In the genomic region with DNA sequence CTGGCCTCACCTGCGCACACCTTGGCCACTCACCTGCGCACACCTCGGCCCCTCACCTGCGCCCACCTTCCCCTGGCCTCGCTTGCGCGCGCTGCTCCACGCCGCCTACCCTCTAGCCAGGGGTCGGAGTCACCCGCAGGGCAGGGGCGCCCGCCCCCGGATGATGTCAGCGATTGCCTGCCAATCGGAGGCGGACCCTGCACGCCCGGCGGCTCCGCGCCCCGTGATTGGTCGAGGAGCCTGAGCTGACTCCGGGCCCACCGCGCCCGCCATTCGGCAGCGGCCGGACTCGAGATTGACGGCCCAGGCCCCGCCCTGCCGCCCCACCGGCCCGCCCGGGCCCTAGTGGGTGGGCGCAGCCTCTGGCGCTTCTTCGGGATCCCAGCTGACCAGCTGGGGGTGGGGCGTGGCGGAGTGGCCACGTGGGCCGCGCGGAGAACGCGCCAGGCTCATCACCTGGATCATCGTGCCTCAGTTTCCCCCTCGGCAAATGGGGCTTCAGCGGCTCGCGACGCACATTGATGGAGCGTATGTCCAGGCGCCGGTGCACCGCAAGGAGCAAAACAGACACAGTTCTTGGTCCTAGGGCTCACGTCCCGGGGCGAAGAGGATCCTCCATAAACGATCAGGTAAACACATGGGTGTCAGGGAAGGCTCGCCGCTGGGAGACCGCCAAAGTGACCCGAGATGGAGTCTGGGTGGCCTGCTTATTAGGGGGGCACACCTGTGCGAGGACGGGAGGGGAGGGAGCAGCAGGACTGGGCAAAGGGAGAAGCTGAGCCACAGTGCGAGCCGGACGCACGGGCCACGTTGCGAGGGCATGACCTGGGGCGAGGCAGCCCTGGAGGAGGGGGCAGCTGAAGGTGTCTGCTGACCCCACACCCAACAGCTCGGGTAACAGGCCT, we compare ENCODE assay signal across 1 cellular context.
A peak's percentile ranks its signal among the peaks of the same experiment; 100 is the strongest.
TF ChIP-seq lines count a peak whose summit lies in the region.

A gene with protein sequence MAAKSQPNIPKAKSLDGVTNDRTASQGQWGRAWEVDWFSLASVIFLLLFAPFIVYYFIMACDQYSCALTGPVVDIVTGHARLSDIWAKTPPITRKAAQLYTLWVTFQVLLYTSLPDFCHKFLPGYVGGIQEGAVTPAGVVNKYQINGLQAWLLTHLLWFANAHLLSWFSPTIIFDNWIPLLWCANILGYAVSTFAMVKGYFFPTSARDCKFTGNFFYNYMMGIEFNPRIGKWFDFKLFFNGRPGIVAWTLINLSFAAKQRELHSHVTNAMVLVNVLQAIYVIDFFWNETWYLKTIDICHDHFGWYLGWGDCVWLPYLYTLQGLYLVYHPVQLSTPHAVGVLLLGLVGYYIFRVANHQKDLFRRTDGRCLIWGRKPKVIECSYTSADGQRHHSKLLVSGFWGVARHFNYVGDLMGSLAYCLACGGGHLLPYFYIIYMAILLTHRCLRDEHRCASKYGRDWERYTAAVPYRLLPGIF (minus strand): TSS at position 137 of the 905 bp plus-strand sequence. CDS start 3,441 bp downstream, outside the sequence.

TF ChIP-seq in HepG2, 621 proteins besides CTCF, POLR2A, EP300 and RAD21 (continued from another document and continues in another):
- TF ChIP-seq EEA1 (CRISPR knock-in tag; IDR thresholded peaks at IDR 0.05; ENCODE audit: borderline replicate concordance), result no peak
- TF ChIP-seq MBNL3 (CRISPR knock-in tag; conservative IDR thresholded peaks at IDR 0.05), result no peak
- TF ChIP-seq CHD4 (IDR thresholded peaks at IDR 0.05; ENCODE audit: borderline replicate concordance, low read length), result no peak
- TF ChIP-seq ARNT (IDR thresholded peaks at IDR 0.05), result no peak
- 0 out of 2 replicates have a peak, but pooled peaks have one; percentile 36 for TF ChIP-seq KLF11 (CRISPR knock-in tag; IDR thresholded peaks at IDR 0.05)
- TF ChIP-seq ZNF275 (CRISPR knock-in tag; IDR thresholded peaks at IDR 0.05; ENCODE audit: borderline replicate concordance), result no peak; the same call in 1 of the 2 replicates
- no peak for TF ChIP-seq MZF1 (CRISPR knock-in tag; IDR thresholded peaks at IDR 0.05; ENCODE audit: borderline replicate concordance)
- no peak for TF ChIP-seq SOX6 (IDR thresholded peaks at IDR 0.05)
- no peak for TF ChIP-seq SOX6 (CRISPR knock-in tag; IDR thresholded peaks at IDR 0.05)
- TF ChIP-seq, protein P1, sequence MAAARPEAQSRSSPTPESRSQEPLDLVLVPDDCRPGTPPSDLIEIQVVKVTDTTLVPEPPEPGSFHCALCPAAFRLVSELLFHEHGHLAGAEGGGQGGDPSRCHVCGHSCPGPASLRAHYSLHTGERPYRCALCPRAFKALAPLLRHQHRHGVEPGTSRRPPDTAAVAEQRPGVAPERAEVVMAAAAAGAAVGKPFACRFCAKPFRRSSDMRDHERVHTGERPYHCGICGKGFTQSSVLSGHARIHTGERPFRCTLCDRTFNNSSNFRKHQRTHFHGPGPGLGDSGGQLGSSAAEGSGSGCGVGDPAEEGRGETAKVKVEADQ (CRISPR knock-in tag; IDR thresholded peaks at IDR 0.05; ENCODE audit: borderline replicate concordance), result peak; percentile 92; the same call in 1 of the 2 replicates
- TF ChIP-seq HDAC6 (IDR thresholded peaks at IDR 0.05; ENCODE audit: low read depth, low read length), result no peak
- TF ChIP-seq EHMT2 (IDR thresholded peaks at IDR 0.05; ENCODE audit: borderline replicate concordance, low read depth, low read length), result no peak
- TF ChIP-seq, protein P2, sequence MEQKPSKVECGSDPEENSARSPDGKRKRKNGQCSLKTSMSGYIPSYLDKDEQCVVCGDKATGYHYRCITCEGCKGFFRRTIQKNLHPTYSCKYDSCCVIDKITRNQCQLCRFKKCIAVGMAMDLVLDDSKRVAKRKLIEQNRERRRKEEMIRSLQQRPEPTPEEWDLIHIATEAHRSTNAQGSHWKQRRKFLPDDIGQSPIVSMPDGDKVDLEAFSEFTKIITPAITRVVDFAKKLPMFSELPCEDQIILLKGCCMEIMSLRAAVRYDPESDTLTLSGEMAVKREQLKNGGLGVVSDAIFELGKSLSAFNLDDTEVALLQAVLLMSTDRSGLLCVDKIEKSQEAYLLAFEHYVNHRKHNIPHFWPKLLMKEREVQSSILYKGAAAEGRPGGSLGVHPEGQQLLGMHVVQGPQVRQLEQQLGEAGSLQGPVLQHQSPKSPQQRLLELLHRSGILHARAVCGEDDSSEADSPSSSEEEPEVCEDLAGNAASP (CRISPR knock-in tag; IDR thresholded peaks at IDR 0.05; ENCODE audit: borderline replicate concordance), result peak; percentile 56; the same call in 1 of the 2 replicates
- no peak; the same call in 1 of the 2 replicates for TF ChIP-seq ZNF580 (CRISPR knock-in tag; IDR thresholded peaks at IDR 0.05; ENCODE audit: borderline replicate concordance, low read depth)
- TF ChIP-seq HNRNPUL1 (IDR thresholded peaks at IDR 0.05; ENCODE audit: low read depth, low read length), result no peak
- TF ChIP-seq ZNF431 (CRISPR knock-in tag; IDR thresholded peaks at IDR 0.05; ENCODE audit: borderline replicate concordance, low read depth), result 0 out of 2 replicates have a peak, but pooled peaks have one; percentile 45
- TF ChIP-seq HMG20B (CRISPR knock-in tag; conservative IDR thresholded peaks at IDR 0.05), result no peak
- TF ChIP-seq ZMYM3 (CRISPR knock-in tag; IDR thresholded peaks at IDR 0.05), result peak; percentile 80
- no peak for TF ChIP-seq FOXP1 (IDR thresholded peaks at IDR 0.05)
- TF ChIP-seq FOXP1 (CRISPR knock-in tag; IDR thresholded peaks at IDR 0.05), result peak; percentile 47; the same call in 1 of the 2 replicates
- peak; percentile 83; the same call in 1 of the 2 replicates for TF ChIP-seq ZNF136 (CRISPR knock-in tag; IDR thresholded peaks at IDR 0.05; ENCODE audit: low read depth)
- TF ChIP-seq ZNF674 (CRISPR knock-in tag; IDR thresholded peaks at IDR 0.05; ENCODE audit: low read depth), result no peak; the same call in 1 of the 2 replicates
- TF ChIP-seq LBX2 (CRISPR knock-in tag; IDR thresholded peaks at IDR 0.05; ENCODE audit: borderline replicate concordance), result peak; percentile 72; the same call in 1 of the 2 replicates
- no peak; the same call in 1 of the 2 replicates for TF ChIP-seq ZNF550 (CRISPR knock-in tag; IDR thresholded peaks at IDR 0.05; ENCODE audit: borderline replicate concordance)
- no peak for TF ChIP-seq ZBTB21 (CRISPR knock-in tag; IDR thresholded peaks at IDR 0.05)
- peak; percentile 87 for TF ChIP-seq YEATS4 (CRISPR knock-in tag; IDR thresholded peaks at IDR 0.05; ENCODE audit: borderline replicate concordance)
- TF ChIP-seq, protein P3, sequence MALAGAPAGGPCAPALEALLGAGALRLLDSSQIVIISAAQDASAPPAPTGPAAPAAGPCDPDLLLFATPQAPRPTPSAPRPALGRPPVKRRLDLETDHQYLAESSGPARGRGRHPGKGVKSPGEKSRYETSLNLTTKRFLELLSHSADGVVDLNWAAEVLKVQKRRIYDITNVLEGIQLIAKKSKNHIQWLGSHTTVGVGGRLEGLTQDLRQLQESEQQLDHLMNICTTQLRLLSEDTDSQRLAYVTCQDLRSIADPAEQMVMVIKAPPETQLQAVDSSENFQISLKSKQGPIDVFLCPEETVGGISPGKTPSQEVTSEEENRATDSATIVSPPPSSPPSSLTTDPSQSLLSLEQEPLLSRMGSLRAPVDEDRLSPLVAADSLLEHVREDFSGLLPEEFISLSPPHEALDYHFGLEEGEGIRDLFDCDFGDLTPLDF (CRISPR knock-in tag; IDR thresholded peaks at IDR 0.05), result no peak; the same call in 1 of the 2 replicates
- TF ChIP-seq ERF (CRISPR knock-in tag; IDR thresholded peaks at IDR 0.05), result no peak
- TF ChIP-seq ZNF746 (CRISPR knock-in tag; IDR thresholded peaks at IDR 0.05), result peak; percentile 31; the same call in 1 of the 2 replicates
- TF ChIP-seq ZBTB3 (CRISPR knock-in tag; IDR thresholded peaks at IDR 0.05; ENCODE audit: borderline replicate concordance, low read depth), result no peak
- no peak for TF ChIP-seq EED (CRISPR knock-in tag; IDR thresholded peaks at IDR 0.05)
- TF ChIP-seq ZNF652 (CRISPR knock-in tag; IDR thresholded peaks at IDR 0.05; ENCODE audit: borderline replicate concordance, low read depth), result no peak
- TF ChIP-seq ZNF207 (IDR thresholded peaks at IDR 0.05; ENCODE audit: borderline replicate concordance), result no peak
- TF ChIP-seq SRSF4 (IDR thresholded peaks at IDR 0.05; ENCODE audit: low read depth, low read length, poor library complexity, severe bottlenecking), result no peak
- TF ChIP-seq IRF1 (CRISPR knock-in tag; IDR thresholded peaks at IDR 0.05; ENCODE audit: low read depth), result no peak
- peak; percentile 62 to 91; a peak in 2 of 4 replicates for TF ChIP-seq KLF16 (CRISPR knock-in tag; IDR thresholded peaks at IDR 0.05)
- TF ChIP-seq FLYWCH1 (CRISPR knock-in tag; IDR thresholded peaks at IDR 0.05), result no peak
- TF ChIP-seq NFATC3 (CRISPR knock-in tag; IDR thresholded peaks at IDR 0.05), result 0 out of 2 replicates have a peak, but pooled peaks have one; percentile 63
- no peak for TF ChIP-seq PTBP1 (IDR thresholded peaks at IDR 0.05; ENCODE audit: low read depth, low read length, poor library complexity, severe bottlenecking)
- TF ChIP-seq NR2F2 (IDR thresholded peaks at IDR 0.05; ENCODE audit: borderline replicate concordance, low read depth), result no peak
- no peak for TF ChIP-seq CENPX (CRISPR knock-in tag; IDR thresholded peaks at IDR 0.05)
- TF ChIP-seq DPF2 (CRISPR knock-in tag; IDR thresholded peaks at IDR 0.05; ENCODE audit: borderline replicate concordance, low read depth), result no peak
- TF ChIP-seq ZNF879 (CRISPR knock-in tag; IDR thresholded peaks at IDR 0.05), result peak; percentile 92
- TF ChIP-seq AHR (CRISPR knock-in tag; IDR thresholded peaks at IDR 0.05), result no peak
- TF ChIP-seq, protein P4, sequence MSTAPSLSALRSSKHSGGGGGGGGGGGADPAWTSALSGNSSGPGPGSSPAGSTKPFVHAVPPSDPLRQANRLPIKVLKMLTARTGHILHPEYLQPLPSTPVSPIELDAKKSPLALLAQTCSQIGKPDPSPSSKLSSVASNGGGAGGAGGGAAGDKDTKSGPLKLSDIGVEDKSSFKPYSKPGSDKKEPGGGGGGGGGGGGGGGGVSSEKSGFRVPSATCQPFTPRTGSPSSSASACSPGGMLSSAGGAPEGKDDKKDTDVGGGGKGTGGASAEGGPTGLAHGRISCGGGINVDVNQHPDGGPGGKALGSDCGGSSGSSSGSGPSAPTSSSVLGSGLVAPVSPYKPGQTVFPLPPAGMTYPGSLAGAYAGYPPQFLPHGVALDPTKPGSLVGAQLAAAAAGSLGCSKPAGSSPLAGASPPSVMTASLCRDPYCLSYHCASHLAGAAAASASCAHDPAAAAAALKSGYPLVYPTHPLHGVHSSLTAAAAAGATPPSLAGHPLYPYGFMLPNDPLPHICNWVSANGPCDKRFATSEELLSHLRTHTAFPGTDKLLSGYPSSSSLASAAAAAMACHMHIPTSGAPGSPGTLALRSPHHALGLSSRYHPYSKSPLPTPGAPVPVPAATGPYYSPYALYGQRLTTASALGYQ (CRISPR knock-in tag; IDR thresholded peaks at IDR 0.05), result no peak
- TF ChIP-seq, protein P5, sequence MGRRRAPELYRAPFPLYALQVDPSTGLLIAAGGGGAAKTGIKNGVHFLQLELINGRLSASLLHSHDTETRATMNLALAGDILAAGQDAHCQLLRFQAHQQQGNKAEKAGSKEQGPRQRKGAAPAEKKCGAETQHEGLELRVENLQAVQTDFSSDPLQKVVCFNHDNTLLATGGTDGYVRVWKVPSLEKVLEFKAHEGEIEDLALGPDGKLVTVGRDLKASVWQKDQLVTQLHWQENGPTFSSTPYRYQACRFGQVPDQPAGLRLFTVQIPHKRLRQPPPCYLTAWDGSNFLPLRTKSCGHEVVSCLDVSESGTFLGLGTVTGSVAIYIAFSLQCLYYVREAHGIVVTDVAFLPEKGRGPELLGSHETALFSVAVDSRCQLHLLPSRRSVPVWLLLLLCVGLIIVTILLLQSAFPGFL (CRISPR knock-in tag; IDR thresholded peaks at IDR 0.05), result 0 out of 2 replicates have a peak, but pooled peaks have one; percentile 54
- TF ChIP-seq HNRNPL (IDR thresholded peaks at IDR 0.05; ENCODE audit: low read depth, low read length), result 0 out of 2 replicates have a peak, but pooled peaks have one; percentile 34
- TF ChIP-seq, protein P6, sequence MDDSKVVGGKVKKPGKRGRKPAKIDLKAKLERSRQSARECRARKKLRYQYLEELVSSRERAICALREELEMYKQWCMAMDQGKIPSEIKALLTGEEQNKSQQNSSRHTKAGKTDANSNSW (CRISPR knock-in tag; IDR thresholded peaks at IDR 0.05; ENCODE audit: borderline replicate concordance), result 0 out of 2 replicates have a peak, but pooled peaks have one; percentile 92
- peak; percentile 95; the same call in 1 of the 2 replicates for TF ChIP-seq ZNF607 (CRISPR knock-in tag; IDR thresholded peaks at IDR 0.05; ENCODE audit: borderline replicate concordance)
- TF ChIP-seq SRSF9 (IDR thresholded peaks at IDR 0.05; ENCODE audit: borderline replicate concordance, insufficient read depth, low read depth, low read length, poor library complexity, severe bottlenecking), result no peak
- peak; percentile 67 for TF ChIP-seq ZSCAN25 (CRISPR knock-in tag; IDR thresholded peaks at IDR 0.05)
- 0 out of 2 replicates have a peak, but pooled peaks have one; percentile 72 for TF ChIP-seq THAP8 (CRISPR knock-in tag; IDR thresholded peaks at IDR 0.05; ENCODE audit: borderline replicate concordance)
- no peak for TF ChIP-seq NFE2L2 (IDR thresholded peaks at IDR 0.05; ENCODE audit: low read length)
- peak; percentile 60; the same call in 1 of the 2 replicates for TF ChIP-seq ZNF563 (CRISPR knock-in tag; IDR thresholded peaks at IDR 0.05)
- no peak for TF ChIP-seq U2AF1 (optimal IDR thresholded peaks at IDR 0.05; ENCODE audit: low read depth, low read length)
- TF ChIP-seq SMAD9 (CRISPR knock-in tag; IDR thresholded peaks at IDR 0.05), result no peak; the same call in 1 of the 2 replicates
